ENCODE assay signal across 8 cellular contexts in genomic region chr20:44310664-44311639, GRCh38. TPM values are rescaled to one million over a fixed set of nuclear protein-coding genes. Genes with fewer than 3 reads are reported as not detected.
A peak's percentile ranks its signal among the peaks of the same experiment; 100 is the strongest.
DNase-seq lines count a peak whose midpoint lies in the region; ATAC-seq and TF ChIP-seq lines count a peak whose summit lies in the region.

FITM2 (minus strand) TSS chr20:44311202; CDS start chr20:44311148, 54 bp downstream.

- H3K9me2 ChIP-seq in SU-DHL-6 (replicated peaks; ENCODE audit: insufficient read depth, low read length): no peaks in the 10 kb centered on the region

- no peaks in the 10 kb centered on the region for H3K9me3 ChIP-seq in SU-DHL-6 (ENCODE audit: insufficient read depth, low read length)
- H3K9me3 ChIP-seq in adipocyte (ENCODE audit: control insufficient read depth, low read length): no peaks in the 10 kb centered on the region
- H3K9me3 ChIP-seq in heart left ventricle: no peaks in the 10 kb centered on the region
- no peaks in the 10 kb centered on the region for H3K9me3 ChIP-seq in transverse colon

- H3K27ac ChIP-seq in SU-DHL-6 (ENCODE audit: low read depth, low read length) (no peak within 1 kb of the TSS), heart left ventricle (peak within 1 kb of the TSS; percentile 66 to 95 (median 88)), transverse colon (peak within 1 kb of the TSS; percentile 64 to 88 (median 84))

- peak; percentile 95 for ATAC-seq in HG02763 (IDR thresholded peaks at IDR 0.05; ENCODE audit: unreplicated experiment)
- peak; percentile 72 to 90 (median 88) for ATAC-seq in heart left ventricle

- peak within 1 kb of the TSS; percentile 73 for H2AFZ ChIP-seq in SU-DHL-6 (ENCODE audit: low read depth, low read length, severe bottlenecking)

- DNase-seq in NCI-H1417 (lab: John Stamatoyannopoulos, UW) (peak; percentile 94 to 99 (median 99)), adipocyte (ENCODE audit: low read depth) (peak; percentile 98), heart left ventricle (peak; percentile 98 to 100 (median 99)), pons (ENCODE audit: low spot score) (peak; percentile 94), transverse colon (peak; percentile 99)

- H3K27me3 ChIP-seq in SU-DHL-6 (ENCODE audit: low read length): no peaks in the 10 kb centered on the region
- H3K27me3 ChIP-seq in adipocyte (replicated peaks; ENCODE audit: control insufficient read depth, insufficient read depth, low read length): no peaks in the 10 kb centered on the region
- no peaks in the 10 kb centered on the region for H3K27me3 ChIP-seq in heart left ventricle
- H3K27me3 ChIP-seq in transverse colon: no peaks in the 10 kb centered on the region

- peak within 1 kb of the TSS; percentile 70 for H3K4me2 ChIP-seq in SU-DHL-6 (ENCODE audit: low read depth, low read length, poor library complexity, severe bottlenecking)

- H3K4me3 ChIP-seq in SU-DHL-6 (ENCODE audit: insufficient read depth, low read length, poor library complexity, severe bottlenecking) (peak within 1 kb of the TSS; percentile 78), adipocyte (ENCODE audit: low read length) (peak within 1 kb of the TSS; percentile 89), heart left ventricle (peak within 1 kb of the TSS; percentile 62 to 98 (median 81)), transverse colon (peak within 1 kb of the TSS; percentile 58 to 77 (median 64))

- TF ChIP-seq CTCF in GM12874 (IDR thresholded peaks at IDR 0.05; ENCODE audit: insufficient read depth, low read depth, low read length): peak; percentile 99
- TF ChIP-seq CTCF in SU-DHL-6 (IDR thresholded peaks at IDR 0.05; ENCODE audit: insufficient read depth, low read length, poor library complexity, severe bottlenecking): peak; percentile 80
- peak; percentile 92 to 98 (median 96) for TF ChIP-seq CTCF in heart left ventricle (IDR thresholded peaks at IDR 0.05)
- TF ChIP-seq CTCF in transverse colon (IDR thresholded peaks at IDR 0.05): peak; percentile 87 to 98 (median 95)

- peaks cover 24% of the 10 kb centered on the region for H3K4me1 ChIP-seq in adipocyte (ENCODE audit: control insufficient read depth, insufficient read depth, low read length)
- H3K4me1 ChIP-seq in heart left ventricle: peaks cover 0 to 47% (median 17%) of the 10 kb centered on the region in 12 donors
- H3K4me1 ChIP-seq in transverse colon: peaks cover 0 to 21% (median 16%) of the 10 kb centered on the region in 4 donors

- TF ChIP-seq EP300 in transverse colon (IDR thresholded peaks at IDR 0.05; ENCODE audit: low read depth): no peak

- 2 to 4% (median 2%) methylated on average over 32 to 70 of the region's 70 CpGs for WGBS in heart left ventricle, 4 donors
- WGBS in transverse colon (ENCODE audit: low coverage in 1 of 2), 2 donors: 3 to 80% methylated on average over 1 to 32 of the region's 70 CpGs

- H3K36me3 ChIP-seq in SU-DHL-6 (ENCODE audit: low read length) (no peaks in the 10 kb centered on the region), adipocyte (ENCODE audit: control insufficient read depth, insufficient read depth, low read length, severe bottlenecking) (peaks cover 5% of the 10 kb centered on the region), heart left ventricle (peaks cover 0 to 12% (median 5%) of the 10 kb centered on the region in 9 donors), transverse colon (no peaks in the 10 kb centered on the region)

- no peaks in the 10 kb centered on the region for H3F3A ChIP-seq in SU-DHL-6 (ENCODE audit: insufficient read depth)

- no peaks in the 10 kb centered on the region for H4K20me1 ChIP-seq in SU-DHL-6 (ENCODE audit: low read depth, low read length)

- H3K79me2 ChIP-seq in SU-DHL-6 (ENCODE audit: insufficient read depth, low read length): peaks cover 15% of the 10 kb centered on the region; the same call in 1 of the 2 replicates

- in situ Hi-C loops in transverse colon (cut with MboI; ENCODE audit: low pct_ligation_motif_present in 1 of 4, low pct_unique_long_range_greater_than_20kb in 1 of 4, low sequenced_read_pairs in 3 of 4): loop anchor here in 2 of 4 donors (10.0 to 25.0 kb wide), 2 partner anchors 96 to 199 kb away; partner anchors contain the start of gene OSER1 (in 2 of the 2)

- peak in 1 of 2 donors; percentile 80 for TF ChIP-seq POLR2A in heart left ventricle (IDR thresholded peaks at IDR 0.05)
- peak; percentile 53 for TF ChIP-seq POLR2A in transverse colon (IDR thresholded peaks at IDR 0.05)

- H3K9ac ChIP-seq in SU-DHL-6 (ENCODE audit: low read length) (peak within 1 kb of the TSS; percentile 82), adipocyte (ENCODE audit: low read length) (peak within 1 kb of the TSS; percentile 93)

- intact Hi-C loops in heart left ventricle (cut with DNase I): loop anchor here (1.0 to 10.0 kb wide), 12 partner anchors 74 to 304 kb away; no protein-coding TSS in a partner anchor
- intact Hi-C loops in transverse colon (cut with DNase I; ENCODE audit: low total_unique reads): no loop called here

RNA-seq across cellular contexts. Expression of gene FITM2, which starts in this region (rescaled TPM):
- total RNA-seq in heart left ventricle (100 to 1,000 TPM in 7 of 9 donors, 10 to 100 TPM in 2; 71.7 to 165 (median 125) TPM), transverse colon (10 to 100 TPM in 2 of 4 donors, 1 to 10 TPM in 2; 4.1 to 12.4 (median 9.7) TPM)
- 10 to 100 TPM; 31.5 to 60.6 TPM for polyA plus RNA-seq in heart left ventricle

Comparison
In these comparisons a context has a peak if more than half of its experiments do, and no peak if none do; other contexts are left out.
1. RNA of gene FITM2 (total RNA-seq): 71.7 to 165 TPM in heart left ventricle; 4.1 to 12.4 TPM in transverse colon; every median in the first group is over 4 times any median in the second.
2. Peak in every context shown above with its lines, with median percentiles within 50 percentile points of each other: CTCF ChIP-seq, DNase-seq and H3K4me3 ChIP-seq.